In the genomic region with DNA sequence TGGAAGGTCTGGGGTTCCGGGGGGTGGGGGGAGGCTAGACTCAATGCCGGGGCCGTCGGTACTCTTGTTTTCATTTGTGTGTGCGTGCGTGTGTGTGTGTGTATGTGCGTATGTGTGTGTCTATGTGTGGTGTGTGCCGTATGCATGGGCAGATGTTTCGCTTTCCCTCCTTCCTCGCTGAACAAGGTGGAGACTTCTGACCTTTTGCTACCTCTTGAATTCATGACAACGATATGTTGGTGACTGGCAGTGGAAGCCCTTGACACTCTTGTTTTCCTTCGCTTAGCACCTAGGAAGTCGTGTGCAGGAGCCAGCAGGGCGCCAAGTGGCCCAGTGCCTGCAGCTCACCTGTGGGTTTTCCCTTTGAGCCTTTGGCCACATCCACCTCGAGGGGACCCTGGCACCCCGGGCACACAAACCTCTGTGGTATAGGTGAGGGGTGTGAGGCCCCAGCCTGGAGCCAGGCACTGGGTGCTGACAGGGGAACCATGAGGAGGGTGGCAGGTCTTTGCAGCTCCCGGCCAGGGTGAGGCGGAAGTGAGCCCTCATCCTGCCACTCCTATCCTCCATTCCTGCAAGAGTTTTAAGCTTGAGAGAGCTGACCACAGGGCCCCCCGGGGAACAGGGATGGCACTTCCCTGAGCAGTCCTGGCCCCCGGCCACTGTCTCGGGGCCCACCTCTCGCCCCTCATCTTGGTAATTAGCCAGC, we compare ENCODE assay signal across 1 cellular context.
TF ChIP-seq lines count a peak whose summit lies in the region.

No MANE protein-coding gene starts in this region.

TF ChIP-seq in H1, 55 proteins besides CTCF, POLR2A, EP300 and RAD21:
- no peak for TF ChIP-seq CEBPB (IDR thresholded peaks at IDR 0.05; ENCODE audit: low read depth, low read length)
- TF ChIP-seq, protein P1, sequence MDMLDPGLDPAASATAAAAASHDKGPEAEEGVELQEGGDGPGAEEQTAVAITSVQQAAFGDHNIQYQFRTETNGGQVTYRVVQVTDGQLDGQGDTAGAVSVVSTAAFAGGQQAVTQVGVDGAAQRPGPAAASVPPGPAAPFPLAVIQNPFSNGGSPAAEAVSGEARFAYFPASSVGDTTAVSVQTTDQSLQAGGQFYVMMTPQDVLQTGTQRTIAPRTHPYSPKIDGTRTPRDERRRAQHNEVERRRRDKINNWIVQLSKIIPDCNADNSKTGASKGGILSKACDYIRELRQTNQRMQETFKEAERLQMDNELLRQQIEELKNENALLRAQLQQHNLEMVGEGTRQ (IDR thresholded peaks at IDR 0.05; ENCODE audit: low read length), result no peak
- TF ChIP-seq, protein P2, sequence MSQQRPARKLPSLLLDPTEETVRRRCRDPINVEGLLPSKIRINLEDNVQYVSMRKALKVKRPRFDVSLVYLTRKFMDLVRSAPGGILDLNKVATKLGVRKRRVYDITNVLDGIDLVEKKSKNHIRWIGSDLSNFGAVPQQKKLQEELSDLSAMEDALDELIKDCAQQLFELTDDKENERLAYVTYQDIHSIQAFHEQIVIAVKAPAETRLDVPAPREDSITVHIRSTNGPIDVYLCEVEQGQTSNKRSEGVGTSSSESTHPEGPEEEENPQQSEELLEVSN (IDR thresholded peaks at IDR 0.05), result no peak
- TF ChIP-seq, protein P3, sequence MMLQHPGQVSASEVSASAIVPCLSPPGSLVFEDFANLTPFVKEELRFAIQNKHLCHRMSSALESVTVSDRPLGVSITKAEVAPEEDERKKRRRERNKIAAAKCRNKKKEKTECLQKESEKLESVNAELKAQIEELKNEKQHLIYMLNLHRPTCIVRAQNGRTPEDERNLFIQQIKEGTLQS (IDR thresholded peaks at IDR 0.05; ENCODE audit: insufficient read depth, low read depth, low read length), result no peak
- no peak for TF ChIP-seq KDM4A (IDR thresholded peaks at IDR 0.05; ENCODE audit: low read depth, low read length, severe bottlenecking)
- no peak for TF ChIP-seq CREB1 (IDR thresholded peaks at IDR 0.05)
- no peak for TF ChIP-seq CBX8 (IDR thresholded peaks at IDR 0.05; ENCODE audit: borderline replicate concordance, low read depth, low read length)
- no peak for TF ChIP-seq KDM5A (IDR thresholded peaks at IDR 0.05; ENCODE audit: low read length)
- no peak for TF ChIP-seq RFX5 (IDR thresholded peaks at IDR 0.05; ENCODE audit: borderline replicate concordance, low read depth, low read length)
- TF ChIP-seq BCL11A (IDR thresholded peaks at IDR 0.05; ENCODE audit: low read depth in 2 of 2, low read length in 2 of 2), result no peak
- no peak for TF ChIP-seq TAF7 (optimal IDR thresholded peaks at IDR 0.05; ENCODE audit: borderline replicate concordance, low read depth, low read length)
- TF ChIP-seq EZH2 (IDR thresholded peaks at IDR 0.05; ENCODE audit: low read depth, low read length, severe bottlenecking), result no peak
- TF ChIP-seq, protein P4, sequence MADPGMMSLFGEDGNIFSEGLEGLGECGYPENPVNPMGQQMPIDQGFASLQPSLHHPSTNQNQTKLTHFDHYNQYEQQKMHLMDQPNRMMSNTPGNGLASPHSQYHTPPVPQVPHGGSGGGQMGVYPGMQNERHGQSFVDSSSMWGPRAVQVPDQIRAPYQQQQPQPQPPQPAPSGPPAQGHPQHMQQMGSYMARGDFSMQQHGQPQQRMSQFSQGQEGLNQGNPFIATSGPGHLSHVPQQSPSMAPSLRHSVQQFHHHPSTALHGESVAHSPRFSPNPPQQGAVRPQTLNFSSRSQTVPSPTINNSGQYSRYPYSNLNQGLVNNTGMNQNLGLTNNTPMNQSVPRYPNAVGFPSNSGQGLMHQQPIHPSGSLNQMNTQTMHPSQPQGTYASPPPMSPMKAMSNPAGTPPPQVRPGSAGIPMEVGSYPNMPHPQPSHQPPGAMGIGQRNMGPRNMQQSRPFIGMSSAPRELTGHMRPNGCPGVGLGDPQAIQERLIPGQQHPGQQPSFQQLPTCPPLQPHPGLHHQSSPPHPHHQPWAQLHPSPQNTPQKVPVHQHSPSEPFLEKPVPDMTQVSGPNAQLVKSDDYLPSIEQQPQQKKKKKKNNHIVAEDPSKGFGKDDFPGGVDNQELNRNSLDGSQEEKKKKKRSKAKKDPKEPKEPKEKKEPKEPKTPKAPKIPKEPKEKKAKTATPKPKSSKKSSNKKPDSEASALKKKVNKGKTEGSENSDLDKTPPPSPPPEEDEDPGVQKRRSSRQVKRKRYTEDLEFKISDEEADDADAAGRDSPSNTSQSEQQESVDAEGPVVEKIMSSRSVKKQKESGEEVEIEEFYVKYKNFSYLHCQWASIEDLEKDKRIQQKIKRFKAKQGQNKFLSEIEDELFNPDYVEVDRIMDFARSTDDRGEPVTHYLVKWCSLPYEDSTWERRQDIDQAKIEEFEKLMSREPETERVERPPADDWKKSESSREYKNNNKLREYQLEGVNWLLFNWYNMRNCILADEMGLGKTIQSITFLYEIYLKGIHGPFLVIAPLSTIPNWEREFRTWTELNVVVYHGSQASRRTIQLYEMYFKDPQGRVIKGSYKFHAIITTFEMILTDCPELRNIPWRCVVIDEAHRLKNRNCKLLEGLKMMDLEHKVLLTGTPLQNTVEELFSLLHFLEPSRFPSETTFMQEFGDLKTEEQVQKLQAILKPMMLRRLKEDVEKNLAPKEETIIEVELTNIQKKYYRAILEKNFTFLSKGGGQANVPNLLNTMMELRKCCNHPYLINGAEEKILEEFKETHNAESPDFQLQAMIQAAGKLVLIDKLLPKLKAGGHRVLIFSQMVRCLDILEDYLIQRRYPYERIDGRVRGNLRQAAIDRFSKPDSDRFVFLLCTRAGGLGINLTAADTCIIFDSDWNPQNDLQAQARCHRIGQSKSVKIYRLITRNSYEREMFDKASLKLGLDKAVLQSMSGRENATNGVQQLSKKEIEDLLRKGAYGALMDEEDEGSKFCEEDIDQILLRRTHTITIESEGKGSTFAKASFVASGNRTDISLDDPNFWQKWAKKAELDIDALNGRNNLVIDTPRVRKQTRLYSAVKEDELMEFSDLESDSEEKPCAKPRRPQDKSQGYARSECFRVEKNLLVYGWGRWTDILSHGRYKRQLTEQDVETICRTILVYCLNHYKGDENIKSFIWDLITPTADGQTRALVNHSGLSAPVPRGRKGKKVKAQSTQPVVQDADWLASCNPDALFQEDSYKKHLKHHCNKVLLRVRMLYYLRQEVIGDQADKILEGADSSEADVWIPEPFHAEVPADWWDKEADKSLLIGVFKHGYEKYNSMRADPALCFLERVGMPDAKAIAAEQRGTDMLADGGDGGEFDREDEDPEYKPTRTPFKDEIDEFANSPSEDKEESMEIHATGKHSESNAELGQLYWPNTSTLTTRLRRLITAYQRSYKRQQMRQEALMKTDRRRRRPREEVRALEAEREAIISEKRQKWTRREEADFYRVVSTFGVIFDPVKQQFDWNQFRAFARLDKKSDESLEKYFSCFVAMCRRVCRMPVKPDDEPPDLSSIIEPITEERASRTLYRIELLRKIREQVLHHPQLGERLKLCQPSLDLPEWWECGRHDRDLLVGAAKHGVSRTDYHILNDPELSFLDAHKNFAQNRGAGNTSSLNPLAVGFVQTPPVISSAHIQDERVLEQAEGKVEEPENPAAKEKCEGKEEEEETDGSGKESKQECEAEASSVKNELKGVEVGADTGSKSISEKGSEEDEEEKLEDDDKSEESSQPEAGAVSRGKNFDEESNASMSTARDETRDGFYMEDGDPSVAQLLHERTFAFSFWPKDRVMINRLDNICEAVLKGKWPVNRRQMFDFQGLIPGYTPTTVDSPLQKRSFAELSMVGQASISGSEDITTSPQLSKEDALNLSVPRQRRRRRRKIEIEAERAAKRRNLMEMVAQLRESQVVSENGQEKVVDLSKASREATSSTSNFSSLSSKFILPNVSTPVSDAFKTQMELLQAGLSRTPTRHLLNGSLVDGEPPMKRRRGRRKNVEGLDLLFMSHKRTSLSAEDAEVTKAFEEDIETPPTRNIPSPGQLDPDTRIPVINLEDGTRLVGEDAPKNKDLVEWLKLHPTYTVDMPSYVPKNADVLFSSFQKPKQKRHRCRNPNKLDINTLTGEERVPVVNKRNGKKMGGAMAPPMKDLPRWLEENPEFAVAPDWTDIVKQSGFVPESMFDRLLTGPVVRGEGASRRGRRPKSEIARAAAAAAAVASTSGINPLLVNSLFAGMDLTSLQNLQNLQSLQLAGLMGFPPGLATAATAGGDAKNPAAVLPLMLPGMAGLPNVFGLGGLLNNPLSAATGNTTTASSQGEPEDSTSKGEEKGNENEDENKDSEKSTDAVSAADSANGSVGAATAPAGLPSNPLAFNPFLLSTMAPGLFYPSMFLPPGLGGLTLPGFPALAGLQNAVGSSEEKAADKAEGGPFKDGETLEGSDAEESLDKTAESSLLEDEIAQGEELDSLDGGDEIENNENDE (IDR thresholded peaks at IDR 0.05; ENCODE audit: insufficient replicate concordance, low read length), result no peak
